8 cellular contexts compared by ENCODE assay signal in the genomic region with DNA sequence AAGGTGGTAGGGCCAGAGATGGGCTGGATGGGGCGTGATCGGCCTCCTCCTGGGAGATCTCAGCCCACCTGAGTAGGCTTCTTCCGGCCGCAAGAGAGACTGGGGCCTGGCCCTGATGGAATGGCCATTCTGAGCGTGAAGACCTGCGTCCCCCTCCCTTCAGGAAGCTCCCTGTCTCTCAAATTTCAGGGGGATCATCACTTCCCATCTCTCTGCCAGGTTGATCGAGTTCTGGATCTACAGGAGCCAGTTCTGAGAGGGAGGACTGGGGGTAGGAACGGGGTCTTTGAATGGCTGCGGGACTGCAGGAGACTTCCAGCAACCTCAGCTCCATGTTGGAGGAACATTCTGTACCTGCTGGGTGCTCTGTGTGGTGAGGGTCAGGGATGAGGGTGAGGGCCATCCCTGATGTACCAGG. TPM values are rescaled to one million over a fixed set of nuclear protein-coding genes. Genes with fewer than 3 reads are reported as not detected.
DNase-seq lines count a peak whose midpoint lies in the region; ATAC-seq, FAIRE-seq and TF ChIP-seq lines count a peak whose summit lies in the region.

No MANE protein-coding gene starts in this region.

- H3K36me3 ChIP-seq in spleen: no peaks in the 10 kb centered on the region
- H3K36me3 ChIP-seq in small intestine (ENCODE audit: control insufficient read depth in 2 of 2, insufficient read depth in 2 of 2, low read length in 2 of 2): no peaks in the 10 kb centered on the region

- intact Hi-C loops in right cardiac atrium (cut with DNase I): loop anchor here in 1 of 4 donors (10.0 kb wide), 1 partner anchor 61 kb away; a partner anchor contains a TSS
- intact Hi-C loops in spleen (cut with DNase I; ENCODE audit: low total_unique reads): no loop called here

- no peak for FAIRE-seq in small intestine (lab: Jason Lieb, UNC)

- ATAC-seq in GM21528 (IDR thresholded peaks at IDR 0.05; ENCODE audit: low FRiP score, unreplicated experiment) (peak; percentile 10), right cardiac atrium (no peak)

- TF ChIP-seq CTCF in VCaP (conservative IDR thresholded peaks at IDR 0.05) (no peak), spleen (IDR thresholded peaks at IDR 0.05 in 8 of 11, conservative IDR thresholded peaks at IDR 0.05 in 3 of 11) (no peak)

- H3K27me3 ChIP-seq in right cardiac atrium (ENCODE audit: control insufficient read depth, insufficient read depth) (no peaks in the 10 kb centered on the region), spleen (replicated peaks in 1 of 7) (no peaks in the 10 kb centered on the region), small intestine (ENCODE audit: control insufficient read depth in 2 of 2, insufficient read depth in 2 of 2, low read length in 2 of 2) (no peaks in the 10 kb centered on the region)

- no peak for TF ChIP-seq POLR2A in spleen (IDR thresholded peaks at IDR 0.05)

- DNase-seq in right cardiac atrium (no peak), spleen (no peak), small intestine (no peak), DMS 273 (lab: John Stamatoyannopoulos, UW; ENCODE audit: unreplicated experiment) (no peak), GM19240 (ENCODE audit: insufficient read length, low spot score) (no peak), G401 (ENCODE audit: low spot score) (no peak)

- in situ Hi-C loops in G401 (cut with HindIII; ENCODE audit: low sequenced_read_pairs): no loop called here

- H3K27ac ChIP-seq in VCaP: peak overlapping the region; percentile 57; the same call in 1 of the 2 replicates
- peak overlapping the region; percentile 1 for H3K27ac ChIP-seq in right cardiac atrium (ENCODE audit: low read length)
- peak overlapping the region in 7 of 8 donors; percentile 48 to 88 (median 78) for H3K27ac ChIP-seq in spleen
- peak overlapping the region in 1 of 2 donors; percentile 22 for H3K27ac ChIP-seq in small intestine (ENCODE audit: low read depth in 1 of 2, low read length in 1 of 2)

- no peaks in the 10 kb centered on the region for H3K4me1 ChIP-seq in right cardiac atrium (ENCODE audit: control insufficient read depth, insufficient read depth, low read length)
- peaks cover 0 to 23% (median 12%) of the 10 kb centered on the region in 6 donors for H3K4me1 ChIP-seq in spleen
- no peaks in the 10 kb centered on the region for H3K4me1 ChIP-seq in small intestine (ENCODE audit: control insufficient read depth in 2 of 2, insufficient read depth in 1 of 2, low read depth in 1 of 2, low read length in 1 of 2)

- H3K4me3 ChIP-seq in right cardiac atrium (ENCODE audit: low read length): peak overlapping the region; percentile 11
- peak overlapping the region; percentile 10 to 72 (median 37) for H3K4me3 ChIP-seq in spleen
- H3K4me3 ChIP-seq in small intestine (ENCODE audit: low read depth in 1 of 2, low read length in 2 of 2): peak overlapping the region in 1 of 2 donors; percentile 26

- WGBS in right cardiac atrium: 36% methylated on average over 9 of the region's 9 CpGs
- 37 to 58% (median 45%) methylated on average over 5 to 9 of the region's 9 CpGs for WGBS in spleen, 5 donors
- WGBS in small intestine, 3 donors: 44 to 50% (median 48%) methylated on average over 9 of the region's 9 CpGs

- H3K9me3 ChIP-seq in right cardiac atrium (ENCODE audit: control insufficient read depth, low read length) (no peaks in the 10 kb centered on the region), spleen (no peaks in the 10 kb centered on the region), small intestine (ENCODE audit: control insufficient read depth, low read depth) (no peaks in the 10 kb centered on the region)

RNA-seq across cellular contexts. Expression of a gene that starts 9.3 kb away (rescaled TPM):
- under 1 TPM in 3 of 4 donors, not detected in 1; 0.29 to 0.97 (median 0.53) TPM for total RNA-seq in right cardiac atrium
- polyA plus RNA-seq in right cardiac atrium: not detected
- 1 to 10 TPM in 1 of 7 donors, under 1 TPM in 4, not detected in 2; 0.30 to 1.2 (median 0.50) TPM for total RNA-seq in spleen
- under 1 TPM in 2 of 3 donors, not detected in 1; 0.07 to 0.24 TPM for polyA plus RNA-seq in spleen
- under 1 TPM in 2 of 3 donors, not detected in 1; 0.54 to 0.63 TPM for polyA plus RNA-seq in small intestine
- not detected in 2 replicates for total RNA-seq in G401 (2014; rRNA removed; shearing (Covaris generic))

RNA-seq across cellular contexts. Expression of a gene that starts 25.9 kb away (rescaled TPM):
- total RNA-seq in right cardiac atrium (not detected), spleen (not detected)
- polyA plus RNA-seq in right cardiac atrium (not detected), spleen (under 1 TPM in 1 of 3 donors, not detected in 2; 0.08 TPM), small intestine (not detected)
- total RNA-seq in G401 (2014; rRNA removed; shearing (Covaris generic)): not detected in 2 replicates

RNA-seq across cellular contexts. Expression of a gene that starts 26.1 kb away (rescaled TPM):
- total RNA-seq in right cardiac atrium (10 to 100 TPM; 37.0 to 42.3 (median 39.3) TPM), spleen (10 to 100 TPM; 48.0 to 77.6 (median 58.2) TPM)
- polyA plus RNA-seq in right cardiac atrium (46.6 TPM), spleen (10 to 100 TPM; 34.7 to 44.0 (median 40.5) TPM), small intestine (10 to 100 TPM; 60.7 to 72.5 (median 71.6) TPM)
- 37.8 and 40.4 TPM in 2 replicates for total RNA-seq in G401 (2014; rRNA removed; shearing (Covaris generic))

RNA-seq across cellular contexts. Expression of a gene that starts 27.1 kb away (rescaled TPM):
- 10 to 100 TPM; 80.0 to 83.1 (median 81.1) TPM for total RNA-seq in right cardiac atrium
- polyA plus RNA-seq in right cardiac atrium: 85.8 TPM
- 10 to 100 TPM; 57.4 to 70.6 (median 65.5) TPM for total RNA-seq in spleen
- polyA plus RNA-seq in spleen: 10 to 100 TPM; 35.6 to 50.8 (median 43.5) TPM
- polyA plus RNA-seq in small intestine: 10 to 100 TPM; 43.6 to 93.6 (median 55.7) TPM
- total RNA-seq in G401 (2014; rRNA removed; shearing (Covaris generic)): 248 and 317 TPM in 2 replicates

RNA-seq across cellular contexts. Expression of a gene that starts 35.0 kb away (rescaled TPM):
- total RNA-seq in right cardiac atrium: 1 to 10 TPM; 1.9 to 2.9 (median 2.4) TPM
- polyA plus RNA-seq in right cardiac atrium: 1.8 TPM
- 10 to 100 TPM; 15.4 to 30.0 (median 21.4) TPM for total RNA-seq in spleen
- polyA plus RNA-seq in spleen: 10 to 100 TPM; 13.1 to 41.9 (median 18.2) TPM
- polyA plus RNA-seq in small intestine: 100 to 1,000 TPM; 121 to 255 (median 209) TPM
- total RNA-seq in G401 (2014; rRNA removed; shearing (Covaris generic)): 0.24 and 1.9 TPM in 2 replicates
